ENCODE assay signal across 19 cellular contexts in the genomic region with DNA sequence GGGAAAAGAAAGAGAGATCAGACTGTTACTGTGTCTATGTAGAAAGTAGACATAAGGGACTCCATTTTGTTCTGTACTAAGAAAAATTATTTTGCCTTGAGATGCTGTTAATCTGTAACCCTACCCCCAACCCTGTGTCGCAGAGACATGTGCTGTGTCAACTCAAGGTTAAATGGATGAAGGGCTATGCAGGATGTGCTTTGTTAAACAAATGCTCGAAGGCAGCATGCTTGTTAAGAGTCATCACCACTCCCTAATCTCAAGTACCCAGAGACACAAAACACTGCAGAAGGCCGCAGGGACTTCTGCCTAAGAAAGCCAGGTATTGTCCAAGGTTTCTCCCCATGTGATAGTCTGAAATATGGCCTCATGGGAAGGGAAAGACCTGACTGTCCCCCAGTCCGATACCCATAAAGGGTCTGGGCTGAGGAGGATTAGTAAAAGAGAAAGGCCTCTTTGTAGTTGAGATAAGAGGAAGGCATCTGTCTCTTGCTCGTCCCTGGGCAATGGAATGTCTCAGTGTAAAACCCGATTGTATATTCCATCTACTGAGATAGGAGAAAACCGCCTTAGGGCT. TPM values are rescaled to one million over a fixed set of nuclear protein-coding genes. Genes with fewer than 3 reads are reported as not detected.
"Had no signal": no experiment of that assay in that cellular context is flagged by ENCODE, and none has a peak within 500 bp of the region (broad histone marks: within the 10 kb centered on the region; RNA-seq: fewer than 3 reads in every experiment).

No MANE protein-coding gene starts in this region.

RNA-seq across cellular contexts. Expression of a gene that starts 30.3 kb away (rescaled TPM):
- total RNA-seq: cerebellum; esophagus mucosa; gastrocnemius medialis; glomerular endothelial cell; kidney epithelial cell; left cardiac atrium; left lung; lower leg skin; lung microvascular endothelial cell; myocyte; naive thymus-derived CD8-positive, alpha-beta T cell; omental fat pad; pancreas; posterior vena cava; pulmonary artery endothelial cell; thoracic aorta; tibial nerve; upper lobe of left lung had no signal
- polyA plus RNA-seq: naive thymus-derived CD8-positive, alpha-beta T cell; pancreas had no signal

RNA-seq across cellular contexts. Expression of a gene that starts 35.4 kb away (rescaled TPM):
- total RNA-seq: cerebellum; dorsolateral prefrontal cortex; esophagus mucosa; gastrocnemius medialis; glomerular endothelial cell; kidney epithelial cell; left cardiac atrium; left lung; lower leg skin; lung microvascular endothelial cell; myocyte; naive thymus-derived CD8-positive, alpha-beta T cell; omental fat pad; pancreas; posterior vena cava; pulmonary artery endothelial cell; thoracic aorta; tibial nerve; upper lobe of left lung had no signal
- polyA plus RNA-seq: naive thymus-derived CD8-positive, alpha-beta T cell; pancreas had no signal

RNA-seq across cellular contexts. Expression of a gene that starts 45.7 kb away (rescaled TPM):
- total RNA-seq: cerebellum; dorsolateral prefrontal cortex; esophagus mucosa; gastrocnemius medialis; glomerular endothelial cell; kidney epithelial cell; left cardiac atrium; left lung; lower leg skin; lung microvascular endothelial cell; myocyte; naive thymus-derived CD8-positive, alpha-beta T cell; omental fat pad; pancreas; posterior vena cava; pulmonary artery endothelial cell; thoracic aorta; tibial nerve; upper lobe of left lung had no signal
- polyA plus RNA-seq: naive thymus-derived CD8-positive, alpha-beta T cell; pancreas had no signal
